In the genomic region with DNA sequence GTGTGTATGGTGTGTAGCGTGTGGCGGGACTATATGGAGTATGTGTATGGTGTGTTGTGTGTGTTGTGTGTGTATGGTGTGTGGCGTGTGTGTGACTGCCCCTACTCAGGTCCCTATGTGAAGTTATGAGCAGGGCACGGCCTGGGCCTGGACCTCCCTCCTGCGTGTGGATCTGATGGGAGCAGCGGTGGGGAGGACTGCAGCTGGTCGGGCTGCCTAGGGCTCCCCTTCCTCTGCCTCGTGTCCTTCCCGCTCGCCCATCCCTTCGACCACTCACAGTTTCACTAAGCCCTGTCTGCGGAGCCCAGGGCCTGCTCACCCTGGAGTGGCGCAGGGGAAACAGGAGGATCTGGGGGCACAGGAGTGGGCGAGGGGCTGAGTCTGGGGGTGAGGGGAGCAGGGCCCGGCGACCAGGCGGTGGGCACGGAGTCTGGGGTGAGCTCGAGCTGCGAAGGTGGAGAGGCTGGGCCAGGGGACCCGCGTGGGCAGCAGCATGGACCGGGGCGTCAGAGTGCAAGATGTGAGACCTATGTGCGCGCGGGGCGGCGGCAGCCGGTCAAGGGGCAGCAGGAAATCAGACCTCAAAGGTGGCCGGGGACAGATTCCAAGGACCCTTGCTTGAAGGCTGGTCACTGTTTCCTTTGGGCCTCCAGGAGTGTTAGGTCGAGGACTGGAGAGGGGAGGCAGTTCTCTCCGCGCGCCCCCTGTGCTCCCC, we compare ENCODE assay signal across 16 cellular contexts. TPM values are rescaled to one million over a fixed set of nuclear protein-coding genes. Genes with fewer than 3 reads are reported as not detected.
DNase-seq lines count a peak whose midpoint lies in the region; ATAC-seq and TF ChIP-seq lines count a peak whose summit lies in the region.
"Had no signal": no experiment of that assay in that cellular context is flagged by ENCODE, and none has a peak within 500 bp of the region (broad histone marks: within the 10 kb centered on the region; RNA-seq: fewer than 3 reads in every experiment).

No MANE protein-coding gene starts in this region.

- no peak for TF ChIP-seq RAD21 in IMR-90 (IDR thresholded peaks at IDR 0.05; ENCODE audit: low read length)

- BruUV-seq in IMR-90 (replicated peaks; lab: Mats Ljungman, UMichigan) = no TSS peak

- dilution Hi-C loops in IMR-90 (cut with HindIII; ENCODE audit: low sequenced_read_pairs, unreplicated experiment) = no loop called here

- peak overlapping the region; percentile 53 for H3K27ac Mint-ChIP-seq in endothelial cell (ENCODE audit: unreplicated experiment)
- H3K27ac Mint-ChIP-seq: CD4-positive, alpha-beta T cell; HFFc6; IgD-negative memory B cell had no signal

- in situ Hi-C loops in GM13977 (cut with MboI; ENCODE audit: low pct_unique_long_range_greater_than_20kb, low sequenced_read_pairs, unreplicated experiment) = no loop called here
- in situ Hi-C loops in IMR-90 (cut with MboI; ENCODE audit: low sequenced_read_pairs) = loop anchor here (25.0 kb wide), 1 partner anchor 1219 kb away; no protein-coding TSS in a partner anchor

- intact Hi-C loops in IMR-90 (cut with micrococcal nuclease) = no loop called here

- no peak overlapping the region for H4K12ac ChIP-seq in trophoblast cell (ENCODE audit: low read depth, low read length)

- no peak overlapping the region for H4K5ac ChIP-seq in IMR-90 (ENCODE audit: low read depth, low read length)

- H3K9me1 ChIP-seq in IMR-90 (ENCODE audit: insufficient read depth, low read length) = no peaks in the 10 kb centered on the region

- H3K79me2 ChIP-seq in trophoblast cell (ENCODE audit: control insufficient read depth, insufficient read depth, low read length, poor library complexity) = no peaks in the 10 kb centered on the region

- DNase-seq in GM13977 (ENCODE audit: low spot score) = peak; percentile 9
- DNase-seq in IMR-90 = no peak
- no peak for DNase-seq in endothelial cell (ENCODE audit: low spot score)
- DNase-seq in trophoblast cell = no peak
- DNase-seq in T-helper 2 cell = no peak
- DNase-seq in NCI-H187 treated with DMSO at 0.1 percent for 48 hours (lab: John Stamatoyannopoulos, UW) = no peak
- DNase-seq: AML-193; Caco-2; CD4-positive, alpha-beta T cell; GM23248; HFFc6; KBM-7 had no signal

- H2BK120ac ChIP-seq in IMR-90 (ENCODE audit: low read depth, low read length) (no peak overlapping the region), trophoblast cell (ENCODE audit: insufficient read depth, low read length, poor library complexity) (no peak overlapping the region)

- H3K9ac ChIP-seq in IMR-90 (ENCODE audit: low read depth, low read length) (no peak overlapping the region), trophoblast cell (ENCODE audit: low read length) (no peak overlapping the region)
- H3K9ac ChIP-seq: GM23248 had no signal

- H3K4me3 Mint-ChIP-seq in endothelial cell (ENCODE audit: unreplicated experiment) = no peak overlapping the region
- H3K4me3 Mint-ChIP-seq: CD4-positive, alpha-beta T cell; HFFc6 had no signal

- ATAC-seq in IMR-90 (ENCODE audit: low read depth) (no peak), GM21360 (IDR thresholded peaks at IDR 0.05; ENCODE audit: unreplicated experiment) (no peak)
- ATAC-seq: HCT116 had no signal

- H3K18ac ChIP-seq in IMR-90 (ENCODE audit: low read depth, low read length) (no peak overlapping the region), trophoblast cell (ENCODE audit: low read length) (no peak overlapping the region)

- no peak overlapping the region for H3K56ac ChIP-seq in IMR-90 (ENCODE audit: extremely low read depth, insufficient read depth, low read length)

- H3K4me3 ChIP-seq in IMR-90 (ENCODE audit: insufficient read depth, low read depth, low read length) (no peak overlapping the region), trophoblast cell (ENCODE audit: low read depth, low read length) (peak overlapping the region; percentile 47)
- H3K4me3 ChIP-seq: GM23248 had no signal

- 81 to 100% methylated on average over 1 to 6 of the region's 35 CpGs for WGBS in IMR-90 (ENCODE audit: extremely low coverage in 2 of 2, insufficient read length in 1 of 2), 2 experiments
- whole genome bisulfite sequencing in trophoblast cell (ENCODE audit: extremely low coverage, insufficient coverage, insufficient read length) = 100% methylated on average over 2 of the region's 35 CpGs

- H4K20me1 ChIP-seq in IMR-90 (ENCODE audit: insufficient read depth, low read length) = no peaks in the 10 kb centered on the region

- H3K27me3 ChIP-seq in IMR-90 (ENCODE audit: control insufficient read depth, insufficient read depth, low read length) = no peaks in the 10 kb centered on the region
- H3K27me3 ChIP-seq in trophoblast cell (ENCODE audit: insufficient read depth, low read length) = no peaks in the 10 kb centered on the region

- no peak overlapping the region for H3K23ac ChIP-seq in IMR-90 (ENCODE audit: low read depth, low read length)
- H3K23ac ChIP-seq in trophoblast cell (ENCODE audit: low read length) = no peak overlapping the region

- no peak overlapping the region for H3K14ac ChIP-seq in IMR-90 (replicated peaks; ENCODE audit: low read depth, low read length)
- H3K14ac ChIP-seq in trophoblast cell (ENCODE audit: low read length) = no peak overlapping the region

- POLR2A ChIA-PET in IMR-90 (lab: Charles Lee; ENCODE audit: unreplicated experiment) = no interaction called here

- no peak overlapping the region for H2AK9ac ChIP-seq in IMR-90 (replicated peaks; ENCODE audit: low read depth, low read length, poor library complexity)

- H2BK12ac ChIP-seq in trophoblast cell (ENCODE audit: low read length) = no peak overlapping the region

- H3K4me1 ChIP-seq in IMR-90 (ENCODE audit: control insufficient read depth, insufficient read depth, low read length) (no peaks in the 10 kb centered on the region), trophoblast cell (ENCODE audit: control insufficient read depth in 1 of 2, insufficient read depth in 2 of 2, low read length in 2 of 2) (peaks cover 2 to 3% of the 10 kb centered on the region in 2 experiments)
- H3K4me1 ChIP-seq: Caco-2 had no signal

- no peak overlapping the region for H2AK5ac ChIP-seq in IMR-90 (ENCODE audit: low read depth, low read length)
- H2AK5ac ChIP-seq in trophoblast cell (ENCODE audit: low read length) = no peak overlapping the region

- no peaks in the 10 kb centered on the region for H3K36me3 ChIP-seq in IMR-90 (ENCODE audit: control insufficient read depth, insufficient read depth, low read length)
- H3K36me3 ChIP-seq in trophoblast cell (ENCODE audit: control insufficient read depth in 1 of 2, insufficient read depth in 2 of 2, low read length in 2 of 2) = no peaks in the 10 kb centered on the region

- no peak overlapping the region for H2BK15ac ChIP-seq in IMR-90 (ENCODE audit: low read depth, low read length)

- CTCF ChIA-PET in IMR-90 (lab: Yijun Ruan, JAX) = no interaction called here

- TF ChIP-seq POLR2A in IMR-90 (IDR thresholded peaks at IDR 0.05; ENCODE audit: low read depth, low read length) = no peak

- peaks cover 12% of the 10 kb centered on the region for H3K36me3 Mint-ChIP-seq in endothelial cell (ENCODE audit: low read depth, unreplicated experiment)

- peak overlapping the region; percentile 44 for H2AFZ ChIP-seq in IMR-90 (replicated peaks; ENCODE audit: low read length, poor library complexity)
- no peak overlapping the region for H2AFZ ChIP-seq in trophoblast cell (ENCODE audit: insufficient read depth, low read length, poor library complexity)
- H2AFZ ChIP-seq: GM23248 had no signal

- H3K4me1 Mint-ChIP-seq in endothelial cell (ENCODE audit: unreplicated experiment) = no peaks in the 10 kb centered on the region

- H3K27ac ChIP-seq in IMR-90 (ENCODE audit: insufficient read depth, low read length) = no peak overlapping the region
- no peak overlapping the region for H3K27ac ChIP-seq in trophoblast cell (ENCODE audit: low read depth, low read length)
- H3K27ac ChIP-seq: C4-2B, GM23248 had no signal

- H3K27me3 Mint-ChIP-seq in endothelial cell (ENCODE audit: unreplicated experiment) = peaks cover 4% of the 10 kb centered on the region

- H3K79me1 ChIP-seq in IMR-90 (ENCODE audit: low read depth in 1 of 2, low read length in 2 of 2) (no peaks in the 10 kb centered on the region), trophoblast cell (ENCODE audit: low read length) (no peaks in the 10 kb centered on the region)

- no peak overlapping the region for H2BK20ac ChIP-seq in IMR-90 (ENCODE audit: low read depth, low read length)

- H3K4ac ChIP-seq in IMR-90 (ENCODE audit: low read depth, low read length) = no peak overlapping the region
- no peak overlapping the region for H3K4ac ChIP-seq in trophoblast cell (ENCODE audit: low read depth, low read length)

- H4K91ac ChIP-seq in IMR-90 (ENCODE audit: insufficient read depth, low read depth, low read length) (no peak overlapping the region), trophoblast cell (ENCODE audit: low read depth, low read length) (no peak overlapping the region)

- H2BK5ac ChIP-seq in IMR-90 (ENCODE audit: low read depth, low read length, poor library complexity, severe bottlenecking) = peak overlapping the region; percentile 61
- H2BK5ac ChIP-seq in trophoblast cell (ENCODE audit: low read depth, low read length, poor library complexity) = no peak overlapping the region

- H4K8ac ChIP-seq in IMR-90 (ENCODE audit: low read depth in 2 of 2, low read length in 2 of 2) (no peak overlapping the region), trophoblast cell (ENCODE audit: low read depth, low read length) (no peak overlapping the region)

- H3K9me3 ChIP-seq in IMR-90 (ENCODE audit: control insufficient read depth, insufficient read depth, low read length) (0 out of 2 replicates have a peak, but pooled peaks cover 3% of the 10 kb centered on the region), trophoblast cell (ENCODE audit: insufficient read depth, low read depth, low read length) (peaks cover 8% of the 10 kb centered on the region)

- H3K4me2 ChIP-seq in IMR-90 (ENCODE audit: low read depth, low read length) (no peak overlapping the region), trophoblast cell (ENCODE audit: low read length) (no peak overlapping the region)

- H3K9me3 Mint-ChIP-seq in endothelial cell (ENCODE audit: unreplicated experiment) = no peaks in the 10 kb centered on the region

- TF ChIP-seq CTCF in GM13977 (IDR thresholded peaks at IDR 0.05; ENCODE audit: extremely low read depth, insufficient read depth, missing control alignments) = no peak
- TF ChIP-seq CTCF in IMR-90 (conservative IDR thresholded peaks at IDR 0.05; ENCODE audit: low read depth, low read length) = no peak
- TF ChIP-seq CTCF in endothelial cell (IDR thresholded peaks at IDR 0.05; ENCODE audit: unreplicated experiment) = no peak

RNA-seq across cellular contexts. Expression of a gene that starts 26.6 kb away (rescaled TPM):
- total RNA-seq in IMR-90 (2012; rRNA removed) (7.3 and 8.3 TPM in 2 replicates), endothelial cell (ENCODE audit: unreplicated experiment) (0.72 TPM)
- polyA plus RNA-seq in IMR-90 (2012; rRNA removed) = 4.0 and 4.3 TPM in 2 replicates
- 1.0 and 2.8 TPM in 2 replicates for polyA plus RNA-seq in IMR-90 (2012; cell fraction: cytosol; rRNA removed)
- 1.9 and 3.6 TPM in 2 replicates for polyA plus RNA-seq in IMR-90 (2012; cell fraction: nucleus; rRNA removed; ENCODE audit: low replicate concordance)
- polyA plus RNA-seq in trophoblast cell (2013) = 1.7 and 1.9 TPM in 2 replicates
- total RNA-seq: Caco-2; CD4-positive, alpha-beta T cell had no signal
- polyA plus RNA-seq: IgD-negative memory B cell had no signal
